Comparison of ENCODE assay signal across 4 cellular contexts in genomic region chr1:153021829-153022228, GRCh38. TPM values are rescaled to one million over a fixed set of nuclear protein-coding genes. Genes with fewer than 3 reads are reported as not detected.
"Had no signal": no experiment of that assay in that cellular context is flagged by ENCODE, and none has a peak within 500 bp of the region (broad histone marks: within the 10 kb centered on the region; RNA-seq: fewer than 3 reads in every experiment).

No MANE protein-coding gene starts in this region.

RNA-seq across cellular contexts. Expression of gene SPRR1B, which starts 9.2 kb away (rescaled TPM):
- total RNA-seq: LHCN-M2, M059J, NCI-H460 had no signal

RNA-seq across cellular contexts. Expression of gene SPRR2D, which starts 19.1 kb away (rescaled TPM):
- total RNA-seq: LHCN-M2, M059J, NCI-H460 had no signal

RNA-seq across cellular contexts. Expression of gene SPRR3, which starts 20.3 kb away (rescaled TPM):
- total RNA-seq: LHCN-M2, M059J, MCF 10A, NCI-H460 had no signal

RNA-seq across cellular contexts. Expression of gene SPRR2A, which starts 35.5 kb away (rescaled TPM):
- total RNA-seq: LHCN-M2, M059J, NCI-H460 had no signal

RNA-seq across cellular contexts. Expression of gene SPRR1A, which starts 37.9 kb away (rescaled TPM):
- total RNA-seq: LHCN-M2, M059J, MCF 10A, NCI-H460 had no signal
